ENCODE assay signal across 26 cellular contexts in the genomic region with DNA sequence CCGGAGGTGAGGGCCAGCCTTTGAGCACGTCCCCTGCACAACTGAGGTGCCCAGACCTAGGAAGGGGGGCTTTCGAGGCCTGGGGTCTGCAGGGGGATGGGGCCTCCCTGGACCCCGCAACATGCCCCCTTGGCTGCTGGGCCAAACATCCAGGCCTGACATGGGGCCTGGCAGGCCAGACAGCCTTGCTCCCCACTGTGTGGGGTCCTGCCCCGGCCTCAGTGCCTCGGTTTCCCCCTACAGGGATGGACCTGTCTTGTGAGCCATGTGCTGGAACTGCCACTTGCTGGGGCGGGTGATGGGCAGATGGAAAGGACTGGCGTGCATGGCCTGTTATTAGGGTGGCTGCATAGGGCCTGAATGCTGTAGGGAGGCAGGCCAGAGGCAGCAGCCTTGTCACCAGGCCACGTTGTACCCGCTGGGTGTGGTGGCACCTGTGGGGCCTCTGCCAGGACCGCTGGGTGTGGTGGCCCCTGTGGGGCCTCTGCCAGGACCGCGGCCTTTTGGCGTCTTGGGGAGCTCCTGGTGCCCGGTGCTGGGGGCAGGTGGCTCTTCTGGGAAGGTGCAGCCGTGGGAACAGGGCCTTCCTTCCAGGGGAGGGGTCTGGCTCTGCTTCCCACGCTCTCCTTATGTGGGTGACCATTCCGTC. TPM values are rescaled to one million over a fixed set of nuclear protein-coding genes. Genes with fewer than 3 reads are reported as not detected.
DNase-seq lines count a peak whose midpoint lies in the region; ATAC-seq and TF ChIP-seq lines count a peak whose summit lies in the region.
"Had no signal": no experiment of that assay in that cellular context is flagged by ENCODE, and none has a peak within 500 bp of the region (broad histone marks: within the 10 kb centered on the region; RNA-seq: fewer than 3 reads in every experiment).

No MANE protein-coding gene starts in this region.

- H3K9me3 ChIP-seq in left ventricle myocardium inferior (replicated peaks): no peaks in the 10 kb centered on the region
- no peaks in the 10 kb centered on the region for H3K9me3 ChIP-seq in right atrium auricular region
- no peaks in the 10 kb centered on the region for H3K9me3 ChIP-seq in RWPE2 (ENCODE audit: severe bottlenecking)
- no peaks in the 10 kb centered on the region for H3K9me3 ChIP-seq in spleen
- H3K9me3 ChIP-seq: HAP-1, tibial nerve had no signal

- H3K27me3 ChIP-seq in left ventricle myocardium inferior (ENCODE audit: low read depth): peaks cover 48% of the 10 kb centered on the region
- no peaks in the 10 kb centered on the region for H3K27me3 ChIP-seq in right atrium auricular region
- no peaks in the 10 kb centered on the region for H3K27me3 ChIP-seq in RWPE2 (ENCODE audit: insufficient read depth, poor library complexity, severe bottlenecking)
- peaks cover 0 to 39% (median 0%) of the 10 kb centered on the region in 7 donors for H3K27me3 ChIP-seq in spleen (replicated peaks in 1 of 7)

- TF ChIP-seq CTCF in left ventricle myocardium inferior (IDR thresholded peaks at IDR 0.05; ENCODE audit: borderline replicate concordance) (no peak), right atrium auricular region (IDR thresholded peaks at IDR 0.05) (no peak), RWPE2 (IDR thresholded peaks at IDR 0.05; ENCODE audit: poor library complexity, severe bottlenecking) (no peak), spleen (IDR thresholded peaks at IDR 0.05 in 8 of 11, conservative IDR thresholded peaks at IDR 0.05 in 3 of 11) (no peak)

- peaks cover 7% of the 10 kb centered on the region for H3K4me1 ChIP-seq in left ventricle myocardium inferior
- H3K4me1 ChIP-seq in right atrium auricular region: peaks cover 0 to 22% of the 10 kb centered on the region in 2 donors
- H3K4me1 ChIP-seq in RWPE2 (ENCODE audit: insufficient read depth, poor library complexity, severe bottlenecking): peaks cover 5% of the 10 kb centered on the region
- H3K4me1 ChIP-seq in spleen: no peaks in the 10 kb centered on the region
- H3K4me1 ChIP-seq: HAP-1, tibial nerve had no signal

- WGBS in spleen, 5 donors: 69 to 86% (median 83%) methylated on average over 7 to 18 of the region's 18 CpGs

- DNase-seq in left ventricle myocardium inferior: peak; percentile 8
- DNase-seq in right atrium auricular region (ENCODE audit: low spot score): no peak
- DNase-seq in RWPE2 (ENCODE audit: low spot score): peak; percentile 73
- peak; percentile 48 to 54 for DNase-seq in left colon
- DNase-seq in spleen: peak; percentile 65
- DNase-seq in substantia nigra (lab: John Stamatoyannopoulos, UW): no peak
- no peak for DNase-seq in NCI-H526 (lab: John Stamatoyannopoulos, UW)
- DNase-seq: activated T-cell treated with anti-CD3 and anti-CD28 coated beads, Interleukin-2, amount 50 U/mL, for 72 hours; central memory CD4-positive, alpha-beta T cell; KG1; kidney glomerular epithelial cell; MM.1S; NCI-H1417; NCI-H446 treated with DMSO at 0.1 percent for 48 hours; PC-3; small intestine; stimulated activated CD4-positive, alpha-beta T cell treated with anti-CD3 and anti-CD28 coated beads, Interleukin-4, amount 100 ng/mL, for 24 hours; stimulated activated naive B cell treated with anti-CD40 and anti-IgM and Interleukin-4, amounts not matched to agents 10 μg/mL and 1 μg/mL and 100 μg/mL, for 72 hours had no signal

- H3K27ac ChIP-seq in left ventricle myocardium inferior (replicated peaks) (no peak overlapping the region), right atrium auricular region (no peak overlapping the region), RWPE2 (ENCODE audit: poor library complexity, severe bottlenecking) (no peak overlapping the region), spleen (no peak overlapping the region), substantia nigra (ENCODE audit: low read depth, low read length, poor library complexity, severe bottlenecking) (no peak overlapping the region)
- H3K27ac ChIP-seq: tibial nerve had no signal

- no peak for TF ChIP-seq POLR2A in spleen (IDR thresholded peaks at IDR 0.05)

- H3K4me3 ChIP-seq in left ventricle myocardium inferior (no peak overlapping the region), right atrium auricular region (no peak overlapping the region), RWPE2 (ENCODE audit: severe bottlenecking) (no peak overlapping the region), spleen (no peak overlapping the region)
- H3K4me3 ChIP-seq: HAP-1, tibial nerve had no signal

- ATAC-seq in RWPE2 (ENCODE audit: low read depth) (no peak), left colon (peak; percentile 58), GM19023 (IDR thresholded peaks at IDR 0.05; ENCODE audit: unreplicated experiment) (no peak)
- ATAC-seq: activated T-cell treated with anti-CD3 and anti-CD28 coated beads, Interleukin-2, amount 50 U/mL, for 72 hours; naive thymus-derived CD8-positive, alpha-beta T cell; PC-3; stimulated activated naive B cell treated with anti-CD40 and anti-IgM and Interleukin-4, amounts not matched to agents 10 μg/mL and 1 μg/mL and 100 μg/mL, for 72 hours had no signal

- intact Hi-C loops in left ventricle myocardium inferior (cut with micrococcal nuclease) (no loop called here), left colon (cut with DNase I, micrococcal nuclease) (no loop called here), spleen (cut with DNase I; ENCODE audit: low total_unique reads) (no loop called here)

- no peaks in the 10 kb centered on the region for H3K36me3 ChIP-seq in left ventricle myocardium inferior
- H3K36me3 ChIP-seq in right atrium auricular region: no peaks in the 10 kb centered on the region
- no peaks in the 10 kb centered on the region for H3K36me3 ChIP-seq in RWPE2 (ENCODE audit: low read depth)
- H3K36me3 ChIP-seq in spleen: no peaks in the 10 kb centered on the region
- H3K36me3 ChIP-seq: HAP-1, tibial nerve had no signal

RNA-seq across cellular contexts. Expression of a gene that starts 20.4 kb away (rescaled TPM):
- total RNA-seq in left ventricle myocardium inferior (27.1 TPM), right atrium auricular region (100 to 1,000 TPM in 1 of 2 donors, 10 to 100 TPM in 1; 78.5 to 161 TPM), left colon (10 to 100 TPM in 1 of 2 donors, 1 to 10 TPM in 1; 9.4 to 60.8 TPM), spleen (under 1 TPM in 4 of 7 donors, not detected in 3; 0.09 to 0.28 (median 0.18) TPM)
- under 1 TPM; 0.05 to 0.67 (median 0.32) TPM for polyA plus RNA-seq in spleen
- total RNA-seq: astrocyte; dermis microvascular lymphatic vessel endothelial cell; naive thymus-derived CD8-positive, alpha-beta T cell had no signal
- polyA plus RNA-seq: AG04450; CD14-positive monocyte; naive thymus-derived CD8-positive, alpha-beta T cell had no signal

RNA-seq across cellular contexts. Expression of a gene that starts 32.4 kb away (rescaled TPM):
- total RNA-seq in left ventricle myocardium inferior: 6.5 TPM
- total RNA-seq in right atrium auricular region: 10 to 100 TPM in 1 of 2 donors, 1 to 10 TPM in 1; 5.6 to 14.1 TPM
- 1 to 10 TPM; 5.7 to 5.8 TPM for total RNA-seq in left colon
- 10 to 100 TPM in 4 of 7 donors, 1 to 10 TPM in 3; 7.4 to 21.9 (median 10.3) TPM for total RNA-seq in spleen
- polyA plus RNA-seq in spleen: 1 to 10 TPM in 2 of 3 donors, under 1 TPM in 1; 0.72 to 7.8 (median 1.2) TPM
- polyA plus RNA-seq: AG04450; CD14-positive monocyte; naive thymus-derived CD8-positive, alpha-beta T cell had no signal

Comparison
In these comparisons a context has a peak if more than half of its experiments do, and no peak if none do; other contexts are left out.
1. DNase-seq: peak in left ventricle myocardium inferior (single experiment), RWPE2 (single experiment), left colon (2 of 2) and spleen (single experiment); none in right atrium auricular region (single experiment), substantia nigra (0 of 49) and NCI-H526 (0 of 2).
2. RNA of a gene that starts 20.4 kb away (total RNA-seq): 78.5 to 161 TPM in right atrium auricular region, 9.4 to 60.8 TPM in left colon and 27.1 TPM in left ventricle myocardium inferior (single experiment); 0.09 to 0.28 TPM in spleen; every median in the first group is over 4 times any median in the second.